In the genomic region with DNA sequence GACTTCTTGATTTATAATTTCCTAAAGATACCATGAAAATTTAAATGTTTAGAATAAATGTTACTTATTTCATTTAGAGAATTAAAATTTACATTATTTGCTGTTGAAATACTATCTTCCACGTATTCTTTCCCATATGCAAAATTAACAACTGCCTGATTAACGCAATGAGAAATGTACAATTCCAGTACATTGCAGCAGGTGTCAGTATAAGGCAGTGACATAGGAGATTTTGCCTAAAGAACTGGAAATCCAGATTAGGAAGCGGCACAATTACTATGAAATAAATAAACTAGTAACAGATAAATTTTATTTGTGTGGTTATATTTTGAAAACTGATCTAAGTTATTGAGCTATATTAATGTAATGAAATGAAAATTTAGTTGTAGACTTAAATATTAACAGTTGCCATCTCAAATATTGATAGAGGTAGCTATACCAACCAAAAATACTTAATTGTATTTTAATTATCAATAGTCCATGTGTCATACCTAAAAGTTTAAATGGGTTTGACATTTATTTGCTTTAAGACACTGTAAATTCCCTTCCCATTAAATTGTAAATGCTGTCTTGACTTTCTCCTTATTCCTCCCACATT, we compare ENCODE assay signal across 8 cellular contexts.
DNase-seq lines count a peak whose midpoint lies in the region; ATAC-seq and TF ChIP-seq lines count a peak whose summit lies in the region.

No MANE protein-coding gene starts in this region.

- H3F3A ChIP-seq in MM.1S (ENCODE audit: insufficient read depth, low read length) = peaks cover 10% of the 10 kb centered on the region

- H3K9me2 ChIP-seq in MM.1S (replicated peaks; ENCODE audit: insufficient read depth, low read length) = no peaks in the 10 kb centered on the region

- H3K4me3 Mint-ChIP-seq in stimulated activated naive B cell treated with anti-CD40 and anti-IgM and Interleukin-4, amounts not matched to agents 10 μg/mL and 1 μg/mL and 100 μg/mL, for 72 hours = no peak overlapping the region

- DNase-seq in GDM1 (lab: John Stamatoyannopoulos, UW) (peak; percentile 2), MM.1S (peak; percentile 15), SK-N-MC (ENCODE audit: low read depth, low spot score) (no peak), fibroblast of pulmonary artery (ENCODE audit: low read depth) (peak; percentile 69), putamen (ENCODE audit: low spot score) (peak; percentile 55), hepatic stellate cell (ENCODE audit: low spot score) (no peak)
- DNase-seq in stimulated activated naive B cell treated with anti-CD40 and anti-IgM and Interleukin-4, amounts not matched to agents 10 μg/mL and 1 μg/mL and 100 μg/mL, for 72 hours = no peak

- H3K4me1 ChIP-seq in MM.1S (ENCODE audit: low read length) = peaks cover 29% of the 10 kb centered on the region

- no peak overlapping the region for H3K9ac ChIP-seq in MM.1S (ENCODE audit: low read length)
- peak overlapping the region; percentile 38 for H3K9ac ChIP-seq in SK-N-MC (ENCODE audit: insufficient read length)

- H3K9me3 Mint-ChIP-seq in stimulated activated naive B cell treated with anti-CD40 and anti-IgM and Interleukin-4, amounts not matched to agents 10 μg/mL and 1 μg/mL and 100 μg/mL, for 72 hours = no peaks in the 10 kb centered on the region

- H3K36me3 ChIP-seq in MM.1S (replicated peaks; ENCODE audit: insufficient read depth, low read length) (no peaks in the 10 kb centered on the region), SK-N-MC (ENCODE audit: insufficient read depth, low read length) (no peaks in the 10 kb centered on the region)

- H3K4me3 ChIP-seq in MM.1S (ENCODE audit: low read length) (no peak overlapping the region), SK-N-MC (peak overlapping the region; percentile 75), fibroblast of pulmonary artery (replicated peaks; ENCODE audit: low read depth, low read length) (no peak overlapping the region)

- no peaks in the 10 kb centered on the region for H4K20me1 ChIP-seq in MM.1S (ENCODE audit: insufficient read depth, low read length)

- no peaks in the 10 kb centered on the region for H3K9me3 ChIP-seq in MM.1S (replicated peaks; ENCODE audit: insufficient read depth, low read length)
- H3K9me3 ChIP-seq in SK-N-MC (ENCODE audit: low read depth, low read length) = no peaks in the 10 kb centered on the region

- peaks cover 18 to 32% of the 10 kb centered on the region in 2 donors for H3K4me1 Mint-ChIP-seq in stimulated activated naive B cell treated with anti-CD40 and anti-IgM and Interleukin-4, amounts not matched to agents 10 μg/mL and 1 μg/mL and 100 μg/mL, for 72 hours

- H3K27me3 Mint-ChIP-seq in stimulated activated naive B cell treated with anti-CD40 and anti-IgM and Interleukin-4, amounts not matched to agents 10 μg/mL and 1 μg/mL and 100 μg/mL, for 72 hours = no peaks in the 10 kb centered on the region

- TF ChIP-seq CTCF in MM.1S (IDR thresholded peaks at IDR 0.05; ENCODE audit: low read length) (peak; percentile 49), fibroblast of pulmonary artery (IDR thresholded peaks at IDR 0.05; ENCODE audit: low read length, missing control alignments) (peak; percentile 70)

- ATAC-seq in HG02938 (IDR thresholded peaks at IDR 0.05; ENCODE audit: unreplicated experiment) = no peak
- no peak for ATAC-seq in stimulated activated naive B cell treated with anti-CD40 and anti-IgM and Interleukin-4, amounts not matched to agents 10 μg/mL and 1 μg/mL and 100 μg/mL, for 72 hours (replicated peaks)

- H3K27me3 ChIP-seq in MM.1S (replicated peaks; ENCODE audit: insufficient read depth, low read length) = no peaks in the 10 kb centered on the region

- H3K79me2 ChIP-seq in MM.1S (ENCODE audit: low read length) = no peaks in the 10 kb centered on the region

- no peak overlapping the region for H3K27ac Mint-ChIP-seq in stimulated activated naive B cell treated with anti-CD40 and anti-IgM and Interleukin-4, amounts not matched to agents 10 μg/mL and 1 μg/mL and 100 μg/mL, for 72 hours

- no peak overlapping the region for H2AFZ ChIP-seq in MM.1S (ENCODE audit: low read length)

- no peak overlapping the region for H3K4me2 ChIP-seq in MM.1S (ENCODE audit: low read depth, low read length)

- H3K27ac ChIP-seq in MM.1S (ENCODE audit: low read length) (no peak overlapping the region), SK-N-MC (peak overlapping the region; percentile 78)

- H3K36me3 Mint-ChIP-seq in stimulated activated naive B cell treated with anti-CD40 and anti-IgM and Interleukin-4, amounts not matched to agents 10 μg/mL and 1 μg/mL and 100 μg/mL, for 72 hours = peaks cover 3% of the 10 kb centered on the region in 2 donors

Comparison
In these comparisons a context has a peak if more than half of its experiments do, and no peak if none do; other contexts are left out.
1. DNase-seq: peak in GDM1 (single experiment), MM.1S (single experiment), fibroblast of pulmonary artery (single experiment) and putamen (single experiment); none in SK-N-MC (single experiment), stimulated activated naive B cell treated with anti-CD40 and anti-IgM and Interleukin-4, amounts not matched to agents 10 μg/mL and 1 μg/mL and 100 μg/mL, for 72 hours (single experiment) and hepatic stellate cell (single experiment).